ENCODE assay signal across 19 cellular contexts in genomic region chr1:2640626-2641025, GRCh38. TPM values are rescaled to one million over a fixed set of nuclear protein-coding genes. Genes with fewer than 3 reads are reported as not detected.
DNase-seq lines count a peak whose midpoint lies in the region; ATAC-seq and TF ChIP-seq lines count a peak whose summit lies in the region.
"Had no signal": no experiment of that assay in that cellular context is flagged by ENCODE, and none has a peak within 500 bp of the region (broad histone marks: within the 10 kb centered on the region; RNA-seq: fewer than 3 reads in every experiment).

No MANE protein-coding gene starts in this region.

- no peaks in the 10 kb centered on the region for H4K20me1 ChIP-seq in osteoblast (ENCODE audit: insufficient read depth, low read length)

- H3K9me3 ChIP-seq in CD8-positive, alpha-beta T cell (ENCODE audit: low read length), result no peaks in the 10 kb centered on the region
- H3K9me3 ChIP-seq in osteoblast (ENCODE audit: low read depth, low read length) (no peaks in the 10 kb centered on the region), esophagus muscularis mucosa (peaks cover 0 to 6% (median under 1%) of the 10 kb centered on the region in 4 donors)
- no peaks in the 10 kb centered on the region for H3K9me3 ChIP-seq in CD8-positive, alpha-beta memory T cell (ENCODE audit: low read length)
- H3K9me3 ChIP-seq: SJSA1 had no signal

- CTCF ChIA-PET in CD8-positive, alpha-beta T cell (lab: Charles Lee), result no interaction called here
- CTCF ChIA-PET in RWPE1 (lab: Yijun Ruan, JAX), result interaction anchor here (0.6 kb wide), 1 partner anchor 253 kb away, joined by 3 read pairs; no protein-coding TSS in a partner anchor
- CTCF ChIA-PET in CD8-positive, alpha-beta memory T cell (lab: Charles Lee), result no interaction called here

- 76% methylated on average over 2 of the region's 3 CpGs for WGBS in esophagus muscularis mucosa

- H3K4me2 ChIP-seq in osteoblast (ENCODE audit: insufficient read depth, low read length), result no peak overlapping the region
- H3K4me2 ChIP-seq: A549 had no signal

- intact Hi-C loops in CD8-positive, alpha-beta T cell (cut with DNase I, micrococcal nuclease), result loop anchor here (5.0 to 10.0 kb wide), 4 partner anchors 202 to 716 kb away; no protein-coding TSS in a partner anchor
- intact Hi-C loops in esophagus muscularis mucosa (cut with DNase I) (loop anchor here (5.0 kb wide), 1 partner anchor 228 kb away; the partner anchor contains the start of gene PEX10), natural killer cell (cut with micrococcal nuclease) (loop anchor here (10.0 kb wide), 2 partner anchors 96 to 446 kb away; partner anchors contain the start of gene FAAP20)

- POLR2A ChIA-PET in CD8-positive, alpha-beta T cell (lab: Charles Lee), result interaction anchor here (1.2 kb wide), 1 partner anchor 55 kb away, joined by 4 read pairs; no protein-coding TSS in a partner anchor
- POLR2A ChIA-PET in RWPE1 (lab: Yijun Ruan, JAX; ENCODE audit: low non-redundant PET), result no interaction called here
- POLR2A ChIA-PET in CD8-positive, alpha-beta memory T cell (lab: Charles Lee), result no interaction called here

- H3K27ac ChIP-seq in CD8-positive, alpha-beta T cell (ENCODE audit: low read depth, low read length), result no peak overlapping the region
- H3K27ac ChIP-seq in RWPE1, result peak overlapping the region; percentile 51
- no peak overlapping the region for H3K27ac ChIP-seq in osteoblast (ENCODE audit: low read depth, low read length)
- no peak overlapping the region for H3K27ac ChIP-seq in esophagus muscularis mucosa (replicated peaks in 1 of 4)
- H3K27ac ChIP-seq in CD8-positive, alpha-beta memory T cell (ENCODE audit: low read depth, low read length), result no peak overlapping the region
- H3K27ac ChIP-seq: A549, SJSA1 had no signal

- no peaks in the 10 kb centered on the region for H3K9me3 Mint-ChIP-seq in CD8-positive, alpha-beta T cell
- peaks cover 0 to 3% (median 0%) of the 10 kb centered on the region in 5 donors for H3K9me3 Mint-ChIP-seq in CD8-positive, alpha-beta memory T cell
- no peaks in the 10 kb centered on the region for H3K9me3 Mint-ChIP-seq in natural killer cell

- peak overlapping the region; percentile 52 for H3K27ac Mint-ChIP-seq in CD8-positive, alpha-beta T cell
- peak overlapping the region in 1 of 8 donors; percentile 29 for H3K27ac Mint-ChIP-seq in CD8-positive, alpha-beta memory T cell
- peak overlapping the region in 1 of 2 donors; percentile 47 for H3K27ac Mint-ChIP-seq in natural killer cell
- H3K27ac Mint-ChIP-seq: CD4-positive, CD25-positive, alpha-beta regulatory T cell had no signal

- no peak overlapping the region for H3K4me3 ChIP-seq in CD8-positive, alpha-beta T cell (ENCODE audit: low read depth, low read length)
- H3K4me3 ChIP-seq in osteoblast (ENCODE audit: insufficient read depth, low read length), result no peak overlapping the region
- H3K4me3 ChIP-seq in esophagus muscularis mucosa, result no peak overlapping the region
- no peak overlapping the region for H3K4me3 ChIP-seq in CD8-positive, alpha-beta memory T cell (ENCODE audit: low read length)
- H3K4me3 ChIP-seq: A549, SJSA1 had no signal

- H3K79me2 ChIP-seq in osteoblast (ENCODE audit: insufficient read depth, low read length), result peaks cover 8% of the 10 kb centered on the region

- no peaks in the 10 kb centered on the region for H3K36me3 Mint-ChIP-seq in CD8-positive, alpha-beta T cell
- H3K36me3 Mint-ChIP-seq in CD8-positive, alpha-beta memory T cell, result no peaks in the 10 kb centered on the region
- H3K36me3 Mint-ChIP-seq in natural killer cell, result no peaks in the 10 kb centered on the region
- H3K36me3 Mint-ChIP-seq: CD4-positive, CD25-positive, alpha-beta regulatory T cell; IgD-negative memory B cell had no signal

- H3K27me3 ChIP-seq in CD8-positive, alpha-beta T cell (ENCODE audit: insufficient read depth, low read length), result no peaks in the 10 kb centered on the region
- H3K27me3 ChIP-seq in osteoblast (ENCODE audit: insufficient read depth, low read length) (no peaks in the 10 kb centered on the region), esophagus muscularis mucosa (peaks cover 0 to 24% (median 2%) of the 10 kb centered on the region in 4 donors)
- no peaks in the 10 kb centered on the region for H3K27me3 ChIP-seq in CD8-positive, alpha-beta memory T cell (ENCODE audit: insufficient read depth, low read length, poor library complexity, severe bottlenecking)
- H3K27me3 ChIP-seq: SJSA1 had no signal

- peaks cover 14% of the 10 kb centered on the region for H3K4me1 Mint-ChIP-seq in CD8-positive, alpha-beta T cell (ENCODE audit: low read depth)
- peaks cover 7 to 23% (median 9%) of the 10 kb centered on the region in 3 donors for H3K4me1 Mint-ChIP-seq in CD8-positive, alpha-beta memory T cell
- peaks cover 10 to 18% of the 10 kb centered on the region in 2 donors for H3K4me1 Mint-ChIP-seq in natural killer cell

- no peak for TF ChIP-seq CTCF in CD8-positive, alpha-beta T cell (IDR thresholded peaks at IDR 0.05)
- TF ChIP-seq CTCF in RWPE1 (conservative IDR thresholded peaks at IDR 0.05; ENCODE audit: low read depth) (no peak), osteoblast (IDR thresholded peaks at IDR 0.05; ENCODE audit: extremely low read depth, low read depth, low read length) (no peak), esophagus muscularis mucosa (IDR thresholded peaks at IDR 0.05) (no peak), natural killer cell (IDR thresholded peaks at IDR 0.05) (no peak)

- H2AFZ ChIP-seq in osteoblast (ENCODE audit: low read length), result no peak overlapping the region

- no peak for TF ChIP-seq EP300 in esophagus muscularis mucosa (IDR thresholded peaks at IDR 0.05)

- H3K36me3 ChIP-seq in CD8-positive, alpha-beta T cell (ENCODE audit: insufficient read depth, low read length), result no peaks in the 10 kb centered on the region
- H3K36me3 ChIP-seq in osteoblast (ENCODE audit: insufficient read depth, low read length) (no peaks in the 10 kb centered on the region), esophagus muscularis mucosa (no peaks in the 10 kb centered on the region)
- no peaks in the 10 kb centered on the region for H3K36me3 ChIP-seq in CD8-positive, alpha-beta memory T cell (ENCODE audit: insufficient read depth, low read length)
- H3K36me3 ChIP-seq: SJSA1 had no signal

- peaks cover 17% of the 10 kb centered on the region for H3K4me1 ChIP-seq in CD8-positive, alpha-beta T cell (ENCODE audit: insufficient read depth, low read length)
- H3K4me1 ChIP-seq in osteoblast (ENCODE audit: insufficient read depth, low read length), result peaks cover 6% of the 10 kb centered on the region
- peaks cover 17 to 44% (median 25%) of the 10 kb centered on the region in 4 donors for H3K4me1 ChIP-seq in esophagus muscularis mucosa
- peaks cover 13% of the 10 kb centered on the region for H3K4me1 ChIP-seq in CD8-positive, alpha-beta memory T cell (ENCODE audit: insufficient read depth, low read length)

- ATAC-seq in CD8-positive, alpha-beta T cell, result no peak
- no peak for ATAC-seq in natural killer cell

- TF ChIP-seq POLR2A in esophagus muscularis mucosa (IDR thresholded peaks at IDR 0.05; ENCODE audit: low read depth), result no peak

- H3K27me3 Mint-ChIP-seq in CD8-positive, alpha-beta T cell (ENCODE audit: low read depth), result peaks cover 2% of the 10 kb centered on the region
- peaks cover 0 to 5% of the 10 kb centered on the region in 2 donors for H3K27me3 Mint-ChIP-seq in CD8-positive, alpha-beta memory T cell
- H3K27me3 Mint-ChIP-seq in natural killer cell (ENCODE audit: low read depth in 2 of 2), result no peaks in the 10 kb centered on the region
- H3K27me3 Mint-ChIP-seq: CD4-positive, CD25-positive, alpha-beta regulatory T cell; IgD-negative memory B cell had no signal

- DNase-seq in activated effector memory CD4-positive, alpha-beta T cell treated with anti-CD3 and anti-CD28 coated beads, Interleukin-2, amount 50 U/mL, for 16 hours, result peak; percentile 54
- no peak for DNase-seq in activated effector memory CD4-positive, alpha-beta T cell treated with Interleukin-2 at 50 U/mL for 16 hours
- no peak for DNase-seq in CD8-positive, alpha-beta T cell
- no peak for DNase-seq in RWPE1 (ENCODE audit: low spot score)
- DNase-seq in osteoblast (ENCODE audit: insufficient read length, low spot score, missing footprints), result peak; percentile 83
- DNase-seq in esophagus muscularis mucosa (ENCODE audit: extremely low spot score), result no peak
- no peak for DNase-seq in CD8-positive, alpha-beta memory T cell
- no peak for DNase-seq in natural killer cell
- DNase-seq: CD4-positive, CD25-positive, alpha-beta regulatory T cell; NCI-H1105; NCI-H146; NCI-H2029; NCI-H226; NCI-H510A treated with DMSO at 0.1 percent for 48 hours; NCI-H748 treated with DMSO at 0.1 percent for 48 hours had no signal

- no peak overlapping the region for H3K4me3 Mint-ChIP-seq in CD8-positive, alpha-beta T cell
- peak overlapping the region in 2 of 7 donors; percentile 42 to 44 for H3K4me3 Mint-ChIP-seq in CD8-positive, alpha-beta memory T cell
- H3K4me3 Mint-ChIP-seq in natural killer cell, result no peak overlapping the region
- H3K4me3 Mint-ChIP-seq: IgD-negative memory B cell had no signal

RNA-seq across cellular contexts. Expression of gene MMEL1, which starts 7.8 kb away (rescaled TPM):
- 1 to 10 TPM; 1.4 TPM for total RNA-seq in CD8-positive, alpha-beta T cell
- under 0.01 TPM in 1 of 2 replicates, not detected in the other for total RNA-seq in osteoblast
- 1 to 10 TPM in 1 of 4 donors, under 1 TPM in 2, not detected in 1; 0.78 to 1.7 (median 0.80) TPM for total RNA-seq in esophagus muscularis mucosa
- total RNA-seq in CD8-positive, alpha-beta memory T cell, result under 1 TPM in 1 of 2 experiments, not detected in 1; 0.44 TPM
- polyA plus RNA-seq in CD8-positive, alpha-beta memory T cell, result 6.8 TPM
- 1 to 10 TPM in 2 of 3 donors, not detected in 1; 1.3 to 2.0 TPM for total RNA-seq in natural killer cell
- total RNA-seq: Daoy, SJSA1 had no signal
- polyA plus RNA-seq: A549 had no signal

RNA-seq across cellular contexts. Expression of gene PRXL2B, which starts 54.0 kb away (rescaled TPM):
- total RNA-seq in CD8-positive, alpha-beta T cell, result 10 to 100 TPM; 13.5 to 15.9 TPM
- total RNA-seq in osteoblast (8.0 and 9.4 TPM in 2 replicates), esophagus muscularis mucosa (10 to 100 TPM in 3 of 4 donors, 1 to 10 TPM in 1; 7.9 to 18.8 (median 14.8) TPM), natural killer cell (10 to 100 TPM; 11.3 to 15.1 (median 11.6) TPM)
- total RNA-seq in CD8-positive, alpha-beta memory T cell, result 10 to 100 TPM; 41.3 to 45.5 TPM
- polyA plus RNA-seq in CD8-positive, alpha-beta memory T cell, result 23.2 TPM

Comparison
In these comparisons a context has a peak if more than half of its experiments do, and no peak if none do; other contexts are left out.
1. DNase-seq: peak in activated effector memory CD4-positive, alpha-beta T cell treated with anti-CD3 and anti-CD28 coated beads, Interleukin-2, amount 50 U/mL, for 16 hours (single experiment) and osteoblast (single experiment); none in activated effector memory CD4-positive, alpha-beta T cell treated with Interleukin-2 at 50 U/mL for 16 hours (single experiment), CD8-positive, alpha-beta T cell (0 of 7), RWPE1 (single experiment), esophagus muscularis mucosa (single experiment), CD8-positive, alpha-beta memory T cell (0 of 5) and natural killer cell (single experiment).